ENCODE assay signal across 8 cellular contexts in genomic region chr11:75524576-75525432, GRCh38. TPM values are rescaled to one million over a fixed set of nuclear protein-coding genes. Genes with fewer than 3 reads are reported as not detected.
DNase-seq lines count a peak whose midpoint lies in the region; ATAC-seq and TF ChIP-seq lines count a peak whose summit lies in the region.

No MANE protein-coding gene starts in this region.

- no peak for TF ChIP-seq POLR2A in sigmoid colon (IDR thresholded peaks at IDR 0.05)

- H3K9me3 ChIP-seq in Loucy (ENCODE audit: insufficient read depth, low read depth, low read length), result no peaks in the 10 kb centered on the region
- no peaks in the 10 kb centered on the region for H3K9me3 ChIP-seq in sigmoid colon

- WGBS in sigmoid colon, 2 donors, result 6 to 7% methylated on average over 52 of the region's 52 CpGs

- no peaks in the 10 kb centered on the region for H3K36me3 Mint-ChIP-seq in activated T-helper 17 cell treated with anti-CD3 and anti-CD28 coated beads, Interleukin-2, amount 50 U/mL, for 72 hours (ENCODE audit: low read depth)

- no peaks in the 10 kb centered on the region for H3K9me3 Mint-ChIP-seq in activated T-helper 17 cell treated with anti-CD3 and anti-CD28 coated beads, Interleukin-2, amount 50 U/mL, for 72 hours

- H3K4me2 ChIP-seq in Loucy (ENCODE audit: low read depth, low read length, poor library complexity, severe bottlenecking), result peak overlapping the region; percentile 66

- H3F3A ChIP-seq in Loucy (ENCODE audit: low read depth), result no peaks in the 10 kb centered on the region

- H3K9me2 ChIP-seq in Loucy (replicated peaks; ENCODE audit: low read depth, low read length), result no peaks in the 10 kb centered on the region

- no peaks in the 10 kb centered on the region for H4K20me1 ChIP-seq in Loucy (ENCODE audit: insufficient read depth, low read length, poor library complexity, severe bottlenecking)

- peak overlapping the region in 2 of 4 donors; percentile 29 to 59 for H3K27ac ChIP-seq in sigmoid colon

- H3K4me3 Mint-ChIP-seq in activated T-helper 17 cell treated with anti-CD3 and anti-CD28 coated beads, Interleukin-2, amount 50 U/mL, for 72 hours, result peak overlapping the region; percentile 80

- intact Hi-C loops in head of caudate nucleus (cut with DNase I), result no loop called here
- intact Hi-C loops in sigmoid colon (cut with DNase I), result no loop called here

- no peaks in the 10 kb centered on the region for H3K27me3 ChIP-seq in Loucy (ENCODE audit: insufficient read depth, low read length, poor library complexity, severe bottlenecking)
- no peaks in the 10 kb centered on the region for H3K27me3 ChIP-seq in sigmoid colon

- H3K79me2 ChIP-seq in Loucy (ENCODE audit: insufficient read depth, low read length), result peaks cover 5% of the 10 kb centered on the region; the same call in 1 of the 2 replicates

- ATAC-seq in activated T-helper 17 cell treated with anti-CD3 and anti-CD28 coated beads, Interleukin-2, amount 50 U/mL, for 72 hours (replicated peaks), result no peak
- no peak for ATAC-seq in GM18861 (IDR thresholded peaks at IDR 0.05; ENCODE audit: unreplicated experiment)

- H3K9ac ChIP-seq in Loucy (ENCODE audit: low read depth, low read length, poor library complexity, severe bottlenecking), result no peak overlapping the region

- H3K4me1 Mint-ChIP-seq in activated T-helper 17 cell treated with anti-CD3 and anti-CD28 coated beads, Interleukin-2, amount 50 U/mL, for 72 hours, result peaks cover 13% of the 10 kb centered on the region

- peak overlapping the region; percentile 91 for H3K4me3 ChIP-seq in Loucy (ENCODE audit: low read length, poor library complexity, severe bottlenecking)
- H3K4me3 ChIP-seq in sigmoid colon, result peak overlapping the region; percentile 40 to 71 (median 60)

- no peak overlapping the region for H2AFZ ChIP-seq in Loucy (ENCODE audit: low read length)

- H3K4me1 ChIP-seq in Loucy (ENCODE audit: insufficient read depth, low read length, poor library complexity, severe bottlenecking) (peaks cover 8% of the 10 kb centered on the region), sigmoid colon (peaks cover 0 to 25% (median 16%) of the 10 kb centered on the region in 4 donors)

- DNase-seq in activated gamma-delta T cell treated with Interleukin-2 at 50 U/mL for 16 hours, result peak; percentile 26
- DNase-seq in activated gamma-delta T cell (lab: John Stamatoyannopoulos, UW), result no peak
- DNase-seq in head of caudate nucleus, result peak in 32 of 42 donors; percentile 11 to 67 (median 35)
- no peak for DNase-seq in sigmoid colon
- no peak for DNase-seq in NCI-H526 (lab: John Stamatoyannopoulos, UW)

- TF ChIP-seq EP300 in sigmoid colon (IDR thresholded peaks at IDR 0.05), result no peak

- H3K27me3 Mint-ChIP-seq in activated T-helper 17 cell treated with anti-CD3 and anti-CD28 coated beads, Interleukin-2, amount 50 U/mL, for 72 hours, result no peaks in the 10 kb centered on the region

- H3K27ac Mint-ChIP-seq in activated T-helper 17 cell treated with anti-CD3 and anti-CD28 coated beads, Interleukin-2, amount 50 U/mL, for 72 hours, result peak overlapping the region; percentile 44

- H3K36me3 ChIP-seq in Loucy (ENCODE audit: insufficient read depth, low read length) (no peaks in the 10 kb centered on the region), sigmoid colon (no peaks in the 10 kb centered on the region)

- TF ChIP-seq CTCF in Loucy (conservative IDR thresholded peaks at IDR 0.05; ENCODE audit: low read length) (no peak), sigmoid colon (IDR thresholded peaks at IDR 0.05) (no peak)

RNA-seq across cellular contexts. Expression of gene GDPD5, which starts 0.9 kb away (rescaled TPM):
- total RNA-seq in activated T-helper 17 cell treated with anti-CD3 and anti-CD28 coated beads, Interleukin-2, amount 50 U/mL, for 72 hours, result 10 to 100 TPM; 26.8 to 54.2 TPM
- total RNA-seq in sigmoid colon, result 1 to 10 TPM; 4.3 to 7.5 (median 5.8) TPM
- polyA plus RNA-seq in sigmoid colon, result 1 to 10 TPM in 2 of 3 donors, not detected in 1; 2.4 to 8.1 TPM

RNA-seq across cellular contexts. Expression of gene SERPINH1, which starts 37.2 kb away (rescaled TPM):
- 10 to 100 TPM in 1 of 2 donors, 1 to 10 TPM in 1; 8.8 to 10.2 TPM for total RNA-seq in activated T-helper 17 cell treated with anti-CD3 and anti-CD28 coated beads, Interleukin-2, amount 50 U/mL, for 72 hours
- 100 to 1,000 TPM; 151 to 201 (median 172) TPM for total RNA-seq in sigmoid colon
- 10 to 100 TPM; 12.0 to 57.1 (median 17.6) TPM for polyA plus RNA-seq in sigmoid colon

Comparison
In these comparisons a context has a peak if more than half of its experiments do, and no peak if none do; other contexts are left out.
1. DNase-seq: peak in activated gamma-delta T cell treated with Interleukin-2 at 50 U/mL for 16 hours (single experiment) and head of caudate nucleus (32 of 42); none in activated gamma-delta T cell (single experiment), sigmoid colon (single experiment) and NCI-H526 (0 of 2).
2. RNA of gene SERPINH1, which starts 37.2 kb away (total RNA-seq): 151 to 201 TPM in sigmoid colon; 8.8 to 10.2 TPM in activated T-helper 17 cell treated with anti-CD3 and anti-CD28 coated beads, Interleukin-2, amount 50 U/mL, for 72 hours; every median in the first group is over 10 times any median in the second.